8 cellular contexts compared by ENCODE assay signal in the genomic region with DNA sequence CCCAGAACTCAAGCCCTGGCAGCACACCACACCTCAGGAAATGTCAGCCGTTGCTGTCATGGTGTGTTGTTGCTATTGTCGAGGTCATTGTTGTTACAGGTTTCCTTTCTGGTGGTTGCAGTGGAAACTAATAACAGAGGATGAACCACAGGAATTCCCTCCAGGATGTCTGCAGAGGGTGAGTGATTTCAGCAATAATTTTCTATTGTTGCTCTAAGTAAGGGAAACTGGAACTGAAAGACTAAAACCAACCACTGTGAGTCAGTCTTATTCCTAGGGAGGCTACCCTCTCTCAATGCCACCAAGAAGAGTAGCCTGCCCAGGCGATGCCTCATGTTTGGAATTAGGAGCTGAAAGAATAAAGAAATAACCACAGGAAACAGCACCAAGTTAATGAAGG.
DNase-seq lines count a peak whose midpoint lies in the region; ATAC-seq and TF ChIP-seq lines count a peak whose summit lies in the region.
"Not testable (repeated sequence)": the region's sequence is repeated elsewhere in the genome, so short reads cannot be mapped to it uniquely, and the experiment has no call there.

No MANE protein-coding gene starts in this region.

- not testable (repeated sequence) for H3K9me3 Mint-ChIP-seq in MCF 10A (ENCODE audit: unreplicated experiment)

- not testable (repeated sequence) for H3K4ac ChIP-seq in mesenchymal stem cell (ENCODE audit: low read depth in 1 of 2, low read length in 2 of 2)

- peaks cover 0 to 14% (median 12%) of the 10 kb centered on the region in 10 experiments; a peak in 16 of 20 replicates for H3K4me1 ChIP-seq in BLaER1 treated with 17β-estradiol and CSF1 and Interleukin-3, amounts not matched to agents 10 nM and 100 nM
- H3K4me1 ChIP-seq in mesenchymal stem cell (ENCODE audit: control insufficient read depth, insufficient read depth, low read depth, low read length): not testable (repeated sequence)

- H3K27me3 Mint-ChIP-seq in MCF 10A (ENCODE audit: insufficient read depth, unreplicated experiment): not testable (repeated sequence)

- not testable (repeated sequence) for H3K14ac ChIP-seq in mesenchymal stem cell (ENCODE audit: low read length in 2 of 2)

- not testable (repeated sequence) for H3K4me1 Mint-ChIP-seq in MCF 10A (ENCODE audit: insufficient read depth, unreplicated experiment)

- POLR2A ChIA-PET in MCF 10A (lab: Yijun Ruan, JAX): not testable (repeated sequence)

- H2BK120ac ChIP-seq in mesenchymal stem cell (ENCODE audit: low read depth, low read length): not testable (repeated sequence)

- not testable (repeated sequence) for H4K8ac ChIP-seq in mesenchymal stem cell (ENCODE audit: low read length)

- H2BK15ac ChIP-seq in mesenchymal stem cell (ENCODE audit: low read depth, poor library complexity, severe bottlenecking): not testable (repeated sequence)

- H3K18ac ChIP-seq in mesenchymal stem cell (ENCODE audit: low read depth in 1 of 2, low read length in 2 of 2): not testable (repeated sequence)

- H2AK5ac ChIP-seq in mesenchymal stem cell (ENCODE audit: low read length, severe bottlenecking): not testable (repeated sequence)

- peak overlapping the region in 4 of 11 experiments; percentile 18 to 55 (median 44); a peak in 7 of 22 replicates for H3K27ac ChIP-seq in BLaER1 treated with 17β-estradiol and CSF1 and Interleukin-3, amounts not matched to agents 10 nM and 100 nM
- peak overlapping the region; percentile 43 for H3K27ac ChIP-seq in mesenchymal stem cell (ENCODE audit: low read length, poor library complexity, severe bottlenecking)

- TF ChIP-seq CTCF in MCF 10A (IDR thresholded peaks at IDR 0.05; ENCODE audit: unreplicated experiment); fibroblast of the aortic adventitia (IDR thresholded peaks at IDR 0.05; ENCODE audit: insufficient read depth, low read length): not testable (repeated sequence)

- not testable (repeated sequence) for H3K4me3 Mint-ChIP-seq in MCF 10A (ENCODE audit: unreplicated experiment)

- not testable (repeated sequence) for H4K20me1 ChIP-seq in BLaER1 treated with 17β-estradiol and CSF1 and Interleukin-3, amounts not matched to agents 10 nM and 100 nM

- H3K4me2 ChIP-seq in BLaER1 treated with 17β-estradiol and CSF1 and Interleukin-3, amounts not matched to agents 10 nM and 100 nM: peak overlapping the region; percentile 23 to 66 (median 54); a peak in 18 of 22 replicates
- H3K4me2 ChIP-seq in mesenchymal stem cell (ENCODE audit: low read length, poor library complexity, severe bottlenecking): peak overlapping the region; percentile 7

- WGBS in mesenchymal stem cell: 58% methylated on average over 3 of the region's 3 CpGs

- intact Hi-C loops in MCF 10A (cut with micrococcal nuclease): not testable (repeated sequence)

- CTCF ChIA-PET in MCF 10A (lab: Yijun Ruan, JAX): not testable (repeated sequence)

- not testable (repeated sequence) for H3K36me3 ChIP-seq in BLaER1 treated with 17β-estradiol and CSF1 and Interleukin-3, amounts not matched to agents 10 nM and 100 nM; mesenchymal stem cell (ENCODE audit: control insufficient read depth in 1 of 2, insufficient read depth in 2 of 2, low read depth in 1 of 2, low read length in 2 of 2)

- H3K27me3 ChIP-seq in BLaER1 treated with 17β-estradiol and CSF1 and Interleukin-3, amounts not matched to agents 10 nM and 100 nM; mesenchymal stem cell (ENCODE audit: control insufficient read depth in 1 of 2, insufficient read depth in 1 of 2, low read length in 2 of 2): not testable (repeated sequence)

- not testable (repeated sequence) for H3K4me3 ChIP-seq in BLaER1 treated with 17β-estradiol and CSF1 and Interleukin-3, amounts not matched to agents 10 nM and 100 nM; fibroblast of the aortic adventitia (ENCODE audit: low read depth, low read length); mesenchymal stem cell (ENCODE audit: insufficient read depth in 1 of 2, low read depth in 1 of 2, low read length in 2 of 2)

- H3K79me1 ChIP-seq in mesenchymal stem cell (replicated peaks; ENCODE audit: low read length, poor library complexity, severe bottlenecking): not testable (repeated sequence)

- not testable (repeated sequence) for H4K91ac ChIP-seq in mesenchymal stem cell (ENCODE audit: low read length)

- peaks cover 9 to 22% (median 19%) of the 10 kb centered on the region in 11 experiments for H3K9me3 ChIP-seq in BLaER1 treated with 17β-estradiol and CSF1 and Interleukin-3, amounts not matched to agents 10 nM and 100 nM (replicated peaks in 1 of 11)
- H3K9me3 ChIP-seq in mesenchymal stem cell (ENCODE audit: control insufficient read depth, low read length): not testable (repeated sequence)

- BruUV-seq in MCF 10A (replicated peaks; lab: Mats Ljungman, UMichigan): not testable (repeated sequence)

- not testable (repeated sequence) for H3K9ac ChIP-seq in BLaER1 treated with 17β-estradiol and CSF1 and Interleukin-3, amounts not matched to agents 10 nM and 100 nM; mesenchymal stem cell (ENCODE audit: low read length)

- ATAC-seq in stimulated activated naive CD8-positive, alpha-beta T cell treated with anti-CD3 and anti-CD28 coated beads, Interleukin-15, Interleukin-2, amounts not matched to agents 100 U/mL and 50 U/mL, for 24 hours: peak; percentile 59

- not testable (repeated sequence) for H3K23ac ChIP-seq in mesenchymal stem cell (ENCODE audit: low read length in 2 of 2)

- peak; percentile 26 for DNase-seq in GOT3 (lab: John Stamatoyannopoulos, UW)
- peak; percentile 89 for DNase-seq in M059J (ENCODE audit: low read depth)
- DNase-seq in T1000 (lab: John Stamatoyannopoulos, UW): peak; percentile 35
- DNase-seq in MCF 10A (ENCODE audit: unreplicated experiment): peak; percentile 9
- peak; percentile 38 for DNase-seq in fibroblast of the aortic adventitia (ENCODE audit: low read depth)
- not testable (repeated sequence) for DNase-seq in mesenchymal stem cell; stimulated activated naive CD8-positive, alpha-beta T cell treated with anti-CD3 and anti-CD28 coated beads, Interleukin-15, Interleukin-2, amounts not matched to agents 100 U/mL and 50 U/mL, for 24 hours

- not testable (repeated sequence) for H3K36me3 Mint-ChIP-seq in MCF 10A (ENCODE audit: insufficient read depth, unreplicated experiment)

- not testable (repeated sequence) for H2BK12ac ChIP-seq in mesenchymal stem cell (ENCODE audit: low read length in 2 of 2)

- not testable (repeated sequence) for H2AFZ ChIP-seq in mesenchymal stem cell (ENCODE audit: low read depth, low read length)

- not testable (repeated sequence) for H2BK5ac ChIP-seq in mesenchymal stem cell (ENCODE audit: low read depth, low read length, poor library complexity, severe bottlenecking)

- H3K27ac Mint-ChIP-seq in MCF 10A (ENCODE audit: low read depth, unreplicated experiment): peak overlapping the region; percentile 27
